12 cellular contexts compared by ENCODE assay signal in genomic region chr7:47513741-47514241, GRCh38.
DNase-seq lines count a peak whose midpoint lies in the region; ATAC-seq and TF ChIP-seq lines count a peak whose summit lies in the region.
"Had no signal": no experiment of that assay in that cellular context is flagged by ENCODE, and none has a peak within 500 bp of the region (broad histone marks: within the 10 kb centered on the region; RNA-seq: fewer than 3 reads in every experiment).

No MANE protein-coding gene starts in this region.

- TF ChIP-seq CTCF in VCaP (conservative IDR thresholded peaks at IDR 0.05) (no peak), right atrium auricular region (IDR thresholded peaks at IDR 0.05) (no peak), gastrocnemius medialis (IDR thresholded peaks at IDR 0.05 in 4 of 5, conservative IDR thresholded peaks at IDR 0.05 in 1 of 5) (no peak)

- H3K4me3 ChIP-seq in right atrium auricular region (no peak overlapping the region), gastrocnemius medialis (no peak overlapping the region)
- H3K4me3 ChIP-seq: ovary had no signal

- DNase-seq in GM03348 (ENCODE audit: low spot score): peak; percentile 74
- no peak for DNase-seq in right atrium auricular region (ENCODE audit: low spot score)
- DNase-seq in gastrocnemius medialis: no peak
- no peak for DNase-seq in NK-92 treated with Interleukin-12 subunit alpha and Interleukin-12 subunit beta, amount 100 ng/mL, for 24 hours (lab: John Stamatoyannopoulos, UW)
- DNase-seq in LoVo (ENCODE audit: low spot score): no peak
- no peak for DNase-seq in activated naive CD4-positive, alpha-beta T cell treated with anti-CD3 and anti-CD28 coated beads, Interleukin-2, amount 50 U/mL, for 72 hours (ENCODE audit: low spot score in 2 of 2)
- no peak for DNase-seq in iPS-NIHi11 (ENCODE audit: low spot score)
- DNase-seq: activated naive CD8-positive, alpha-beta T cell treated with anti-CD3 and anti-CD28 coated beads, Interleukin-2, amount 10 ng/mL, durations not matched to agents 7 days and 5 days; NCI-H1436; stimulated activated naive CD4-positive, alpha-beta T cell had no signal

- in situ Hi-C loops in gastrocnemius medialis (cut with MboI; ENCODE audit: low sequenced_read_pairs in 4 of 4): no loop called here

- no peak overlapping the region for H3K27ac Mint-ChIP-seq in activated naive CD4-positive, alpha-beta T cell treated with anti-CD3 and anti-CD28 coated beads, Interleukin-2, amount 50 U/mL, for 72 hours
- H3K27ac Mint-ChIP-seq: activated naive CD8-positive, alpha-beta T cell treated with anti-CD3 and anti-CD28 coated beads, Interleukin-2, amount 10 ng/mL, durations not matched to agents 7 days and 5 days had no signal

- peaks cover 0 to 24% of the 10 kb centered on the region in 2 donors for H3K4me1 ChIP-seq in right atrium auricular region
- H3K4me1 ChIP-seq in gastrocnemius medialis: peaks cover 14 to 27% of the 10 kb centered on the region in 2 donors

- H3K36me3 Mint-ChIP-seq in activated naive CD4-positive, alpha-beta T cell treated with anti-CD3 and anti-CD28 coated beads, Interleukin-2, amount 50 U/mL, for 72 hours: no peaks in the 10 kb centered on the region
- H3K36me3 Mint-ChIP-seq: activated naive CD8-positive, alpha-beta T cell treated with anti-CD3 and anti-CD28 coated beads, Interleukin-2, amount 10 ng/mL, durations not matched to agents 7 days and 5 days had no signal

- no peaks in the 10 kb centered on the region for H3K9me3 Mint-ChIP-seq in activated naive CD4-positive, alpha-beta T cell treated with anti-CD3 and anti-CD28 coated beads, Interleukin-2, amount 50 U/mL, for 72 hours
- H3K9me3 Mint-ChIP-seq: activated naive CD8-positive, alpha-beta T cell treated with anti-CD3 and anti-CD28 coated beads, Interleukin-2, amount 10 ng/mL, durations not matched to agents 7 days and 5 days had no signal

- peak overlapping the region; percentile 82 for H3K27ac ChIP-seq in VCaP
- peak overlapping the region; percentile 22 to 44 for H3K27ac ChIP-seq in right atrium auricular region
- H3K27ac ChIP-seq in gastrocnemius medialis: peak overlapping the region in 3 of 4 donors; percentile 49 to 66 (median 59)

- no peaks in the 10 kb centered on the region for H3K36me3 ChIP-seq in right atrium auricular region
- no peaks in the 10 kb centered on the region for H3K36me3 ChIP-seq in gastrocnemius medialis
- H3K36me3 ChIP-seq: ovary had no signal

- no peaks in the 10 kb centered on the region for H3K27me3 ChIP-seq in right atrium auricular region
- no peaks in the 10 kb centered on the region for H3K27me3 ChIP-seq in gastrocnemius medialis
- H3K27me3 ChIP-seq: ovary had no signal

- H3K9me3 ChIP-seq in right atrium auricular region (no peaks in the 10 kb centered on the region), gastrocnemius medialis (no peaks in the 10 kb centered on the region)
- H3K9me3 ChIP-seq: ovary had no signal

- TF ChIP-seq POLR2A in gastrocnemius medialis (IDR thresholded peaks at IDR 0.05): no peak

- intact Hi-C loops in gastrocnemius medialis (cut with DNase I; ENCODE audit: low total_unique reads): no loop called here

- peak; percentile 85 to 87 for ATAC-seq in gastrocnemius medialis
- no peak for ATAC-seq in activated naive CD4-positive, alpha-beta T cell treated with anti-CD3 and anti-CD28 coated beads, Interleukin-2, amount 50 U/mL, for 72 hours

Comparison
In these comparisons a context has a peak if more than half of its experiments do, and no peak if none do; other contexts are left out.
1. ATAC-seq: peak in gastrocnemius medialis (2 of 2); none in activated naive CD4-positive, alpha-beta T cell treated with anti-CD3 and anti-CD28 coated beads, Interleukin-2, amount 50 U/mL, for 72 hours (0 of 2).
2. Peak in every context shown above with its lines, with median percentiles within 50 percentile points of each other: H3K27ac ChIP-seq.